In genomic region chr22:45548441-45548840, GRCh38 we compare ENCODE assay signal across 14 cellular contexts. TPM values are rescaled to one million over a fixed set of nuclear protein-coding genes. Genes with fewer than 3 reads are reported as not detected.
A peak's percentile ranks its signal among the peaks of the same experiment; 100 is the strongest.
DNase-seq lines count a peak whose midpoint lies in the region; ATAC-seq and TF ChIP-seq lines count a peak whose summit lies in the region.
"Had no signal": no experiment of that assay in that cellular context is flagged by ENCODE, and none has a peak within 500 bp of the region (broad histone marks: within the 10 kb centered on the region; RNA-seq: fewer than 3 reads in every experiment).

No MANE protein-coding gene starts in this region.

- no peak for TF ChIP-seq POLR2A in IMR-90 (IDR thresholded peaks at IDR 0.05; ENCODE audit: low read depth, low read length)
- TF ChIP-seq POLR2A in transverse colon (IDR thresholded peaks at IDR 0.05): no peak

- H3K4me1 ChIP-seq in IMR-90 (ENCODE audit: control insufficient read depth, insufficient read depth, low read length) (peaks cover 45% of the 10 kb centered on the region), colonic mucosa (no peaks in the 10 kb centered on the region), mesodermal cell (ENCODE audit: control insufficient read depth, insufficient read depth, low read length, poor library complexity, severe bottlenecking) (peaks cover 21% of the 10 kb centered on the region), transverse colon (peaks cover 11 to 35% (median 18%) of the 10 kb centered on the region in 4 donors)

- H4K91ac ChIP-seq in IMR-90 (ENCODE audit: insufficient read depth, low read depth, low read length): peak overlapping the region; percentile 84

- no peaks in the 10 kb centered on the region for H3K4me1 Mint-ChIP-seq in activated CD4-positive, alpha-beta memory T cell treated with anti-CD3 and anti-CD28 coated beads for 36 hours (ENCODE audit: low read depth)
- H3K4me1 Mint-ChIP-seq: activated T-helper 17 cell treated with anti-CD3 and anti-CD28 coated beads, Interleukin-2, amount 50 U/mL, for 72 hours; naive thymus-derived CD4-positive, alpha-beta T cell had no signal

- POLR2A ChIA-PET in IMR-90 (lab: Charles Lee; ENCODE audit: unreplicated experiment): interaction anchor here (0.5 kb wide), 1 partner anchor 88 kb away, joined by 3 read pairs; no protein-coding TSS in a partner anchor
- POLR2A ChIA-PET in activated CD4-positive, alpha-beta memory T cell treated with anti-CD3 and anti-CD28 coated beads for 36 hours (lab: Charles Lee): no interaction called here

- peak overlapping the region; percentile 87; the same call in 1 of the 2 replicates for H2AK5ac ChIP-seq in IMR-90 (ENCODE audit: low read depth, low read length)

- H3K27me3 Mint-ChIP-seq in activated CD4-positive, alpha-beta memory T cell treated with anti-CD3 and anti-CD28 coated beads for 36 hours: no peaks in the 10 kb centered on the region
- H3K27me3 Mint-ChIP-seq: activated T-helper 17 cell treated with anti-CD3 and anti-CD28 coated beads, Interleukin-2, amount 50 U/mL, for 72 hours had no signal

- peak overlapping the region; percentile 76 for H3K4ac ChIP-seq in IMR-90 (ENCODE audit: low read depth, low read length)

- peak overlapping the region; percentile 68 for H4K5ac ChIP-seq in IMR-90 (ENCODE audit: low read depth, low read length)

- no peak overlapping the region for H3K4me2 ChIP-seq in IMR-90 (ENCODE audit: low read depth, low read length)

- no peaks in the 10 kb centered on the region for H3K27me3 ChIP-seq in IMR-90 (ENCODE audit: control insufficient read depth, insufficient read depth, low read length)
- H3K27me3 ChIP-seq in colonic mucosa: no peaks in the 10 kb centered on the region
- H3K27me3 ChIP-seq in transverse colon: no peaks in the 10 kb centered on the region
- H3K27me3 ChIP-seq: SJCRH30 had no signal

- no peak for TF ChIP-seq RAD21 in IMR-90 (IDR thresholded peaks at IDR 0.05; ENCODE audit: low read length)

- H4K8ac ChIP-seq in IMR-90 (ENCODE audit: low read depth in 2 of 2, low read length in 2 of 2): peak overlapping the region in 1 of 2 experiments; percentile 29; a peak in 3 of 4 replicates

- no peak for TF ChIP-seq EP300 in transverse colon (IDR thresholded peaks at IDR 0.05; ENCODE audit: low read depth)

- 0 out of 3 replicates have a peak overlapping the region, but pooled peaks have one; percentile 8 for H2BK15ac ChIP-seq in IMR-90 (ENCODE audit: low read depth, low read length)

- H2BK5ac ChIP-seq in IMR-90 (ENCODE audit: low read depth, low read length, poor library complexity, severe bottlenecking): peak overlapping the region; percentile 48

- WGBS in IMR-90 (ENCODE audit: extremely low coverage in 2 of 2, insufficient read length in 1 of 2), 2 experiments: 64% methylated on average over 7 of the region's 15 CpGs; no CpG with 5 or more reads in 1 of the 2 experiments
- WGBS in mesodermal cell (ENCODE audit: insufficient coverage in 2 of 2), 2 experiments: 98% methylated on average over 15 of the region's 15 CpGs
- 67 to 80% methylated on average over 2 to 15 of the region's 15 CpGs for WGBS in transverse colon (ENCODE audit: low coverage in 1 of 2), 2 donors

- intact Hi-C loops in IMR-90 (cut with micrococcal nuclease) (no loop called here), colonic mucosa (cut with DNase I) (no loop called here), transverse colon (cut with DNase I; ENCODE audit: low total_unique reads) (no loop called here)
- intact Hi-C loops in activated CD4-positive, alpha-beta memory T cell treated with anti-CD3 and anti-CD28 coated beads for 36 hours (cut with micrococcal nuclease): no loop called here

- H3K4me3 Mint-ChIP-seq in activated CD4-positive, alpha-beta memory T cell treated with anti-CD3 and anti-CD28 coated beads for 36 hours: no peak overlapping the region
- H3K4me3 Mint-ChIP-seq: activated T-helper 17 cell treated with anti-CD3 and anti-CD28 coated beads, Interleukin-2, amount 50 U/mL, for 72 hours; naive thymus-derived CD4-positive, alpha-beta T cell; stimulated activated memory B cell treated with anti-CD40 and anti-IgM and Interleukin-4, amounts not matched to agents 10 μg/mL and 1 μg/mL and 100 μg/mL, for 72 hours had no signal

- H3K9me3 ChIP-seq in IMR-90 (ENCODE audit: control insufficient read depth, insufficient read depth, low read length) (no peaks in the 10 kb centered on the region), colonic mucosa (no peaks in the 10 kb centered on the region), mesodermal cell (ENCODE audit: control insufficient read depth, low read length) (no peaks in the 10 kb centered on the region), transverse colon (no peaks in the 10 kb centered on the region)
- H3K9me3 ChIP-seq: SJCRH30 had no signal

- H3K36me3 ChIP-seq in IMR-90 (ENCODE audit: control insufficient read depth, insufficient read depth, low read length): peaks cover 73% of the 10 kb centered on the region; the same call in 1 of the 2 replicates
- no peaks in the 10 kb centered on the region for H3K36me3 ChIP-seq in colonic mucosa
- H3K36me3 ChIP-seq in mesodermal cell (ENCODE audit: control insufficient read depth, insufficient read depth, low read length): peaks cover 97% of the 10 kb centered on the region
- no peaks in the 10 kb centered on the region for H3K36me3 ChIP-seq in transverse colon
- H3K36me3 ChIP-seq: SJCRH30 had no signal

- peaks cover 7% of the 10 kb centered on the region for H4K20me1 ChIP-seq in IMR-90 (ENCODE audit: insufficient read depth, low read length)

- H3K27ac Mint-ChIP-seq in activated CD4-positive, alpha-beta memory T cell treated with anti-CD3 and anti-CD28 coated beads for 36 hours: no peak overlapping the region
- H3K27ac Mint-ChIP-seq: activated T-helper 17 cell treated with anti-CD3 and anti-CD28 coated beads, Interleukin-2, amount 50 U/mL, for 72 hours; naive thymus-derived CD4-positive, alpha-beta T cell; stimulated activated memory B cell treated with anti-CD40 and anti-IgM and Interleukin-4, amounts not matched to agents 10 μg/mL and 1 μg/mL and 100 μg/mL, for 72 hours had no signal

- CTCF ChIA-PET in IMR-90 (lab: Yijun Ruan, JAX): interaction anchor here (1.2 to 1.8 kb wide), 4 partner anchors 8 to 105 kb away, joined by 3 to 8 read pairs (median 5); no protein-coding TSS in a partner anchor
- CTCF ChIA-PET in activated CD4-positive, alpha-beta memory T cell treated with anti-CD3 and anti-CD28 coated beads for 36 hours (lab: Charles Lee): no interaction called here

- H3K27ac ChIP-seq in IMR-90 (ENCODE audit: insufficient read depth, low read length): peak overlapping the region; percentile 84
- H3K27ac ChIP-seq in colonic mucosa: peak overlapping the region; percentile 57
- peak overlapping the region; percentile 80 for H3K27ac ChIP-seq in mesodermal cell (ENCODE audit: low read depth, low read length, severe bottlenecking)
- H3K27ac ChIP-seq in transverse colon: peak overlapping the region; percentile 72 to 88 (median 76)
- H3K27ac ChIP-seq: SJCRH30 had no signal

- H2BK20ac ChIP-seq in IMR-90 (ENCODE audit: low read depth, low read length): peak overlapping the region; percentile 66; the same call in 1 of the 2 replicates

- H3K9me3 Mint-ChIP-seq in activated CD4-positive, alpha-beta memory T cell treated with anti-CD3 and anti-CD28 coated beads for 36 hours: no peaks in the 10 kb centered on the region
- H3K9me3 Mint-ChIP-seq: activated T-helper 17 cell treated with anti-CD3 and anti-CD28 coated beads, Interleukin-2, amount 50 U/mL, for 72 hours; stimulated activated memory B cell treated with anti-CD40 and anti-IgM and Interleukin-4, amounts not matched to agents 10 μg/mL and 1 μg/mL and 100 μg/mL, for 72 hours had no signal

- no peak for DNase-seq in IMR-90
- no peak for DNase-seq in colonic mucosa
- DNase-seq in transverse colon: no peak
- no peak for DNase-seq in activated CD4-positive, alpha-beta memory T cell treated with anti-CD3 and anti-CD28 coated beads for 36 hours
- DNase-seq in activated CD4-positive, alpha-beta T cell treated with anti-CD3 and anti-CD28 coated beads, Interleukin-2, amount 50 U/mL, for 48 hours: no peak
- DNase-seq: central memory CD4-positive, alpha-beta T cell; naive thymus-derived CD4-positive, alpha-beta T cell; NCI-H187; SJCRH30 had no signal

- H3K36me3 Mint-ChIP-seq in activated CD4-positive, alpha-beta memory T cell treated with anti-CD3 and anti-CD28 coated beads for 36 hours: no peaks in the 10 kb centered on the region
- H3K36me3 Mint-ChIP-seq: naive thymus-derived CD4-positive, alpha-beta T cell; stimulated activated memory B cell treated with anti-CD40 and anti-IgM and Interleukin-4, amounts not matched to agents 10 μg/mL and 1 μg/mL and 100 μg/mL, for 72 hours had no signal

- H3K79me1 ChIP-seq in IMR-90 (ENCODE audit: low read depth in 1 of 2, low read length in 2 of 2): peaks cover 0 to 21% of the 10 kb centered on the region in 2 experiments; a peak in 2 of 4 replicates

- H3K23ac ChIP-seq in IMR-90 (ENCODE audit: low read depth, low read length): no peak overlapping the region

- no peak overlapping the region for H3K14ac ChIP-seq in IMR-90 (replicated peaks; ENCODE audit: low read depth, low read length)

- H3K56ac ChIP-seq in IMR-90 (ENCODE audit: extremely low read depth, insufficient read depth, low read length): no peak overlapping the region

- peak overlapping the region; percentile 46 for H2AK9ac ChIP-seq in IMR-90 (replicated peaks; ENCODE audit: low read depth, low read length, poor library complexity)

- peak overlapping the region; percentile 35 for H2AFZ ChIP-seq in IMR-90 (replicated peaks; ENCODE audit: low read length, poor library complexity)

- peaks cover 29% of the 10 kb centered on the region for H3K9me1 ChIP-seq in IMR-90 (ENCODE audit: insufficient read depth, low read length)

- peak overlapping the region; percentile 81 for H2BK120ac ChIP-seq in IMR-90 (ENCODE audit: low read depth, low read length)

- H3K9ac ChIP-seq in IMR-90 (ENCODE audit: low read depth, low read length) (no peak overlapping the region; the same call in 1 of the 2 replicates), colonic mucosa (ENCODE audit: low read depth in 2 of 2, low read length in 2 of 2) (peak overlapping the region in 1 of 2 donors; percentile 34)

- no TSS peak for BruUV-seq in IMR-90 (replicated peaks; lab: Mats Ljungman, UMichigan)

- TF ChIP-seq CTCF in IMR-90 (conservative IDR thresholded peaks at IDR 0.05; ENCODE audit: low read depth, low read length): no peak
- no peak for TF ChIP-seq CTCF in colonic mucosa (IDR thresholded peaks at IDR 0.05)
- no peak for TF ChIP-seq CTCF in transverse colon (IDR thresholded peaks at IDR 0.05)

- H3K4me3 ChIP-seq in IMR-90 (ENCODE audit: insufficient read depth, low read depth, low read length): no peak overlapping the region
- no peak overlapping the region for H3K4me3 ChIP-seq in colonic mucosa
- no peak overlapping the region for H3K4me3 ChIP-seq in mesodermal cell (ENCODE audit: extremely low read depth, insufficient read depth, low read length, poor library complexity, severe bottlenecking)
- no peak overlapping the region for H3K4me3 ChIP-seq in transverse colon
- H3K4me3 ChIP-seq: SJCRH30 had no signal

- ATAC-seq in IMR-90 (ENCODE audit: low read depth) (no peak), HG02610 (IDR thresholded peaks at IDR 0.05; ENCODE audit: unreplicated experiment) (no peak)
- ATAC-seq: activated T-helper 17 cell treated with anti-CD3 and anti-CD28 coated beads, Interleukin-2, amount 50 U/mL, for 72 hours; naive thymus-derived CD4-positive, alpha-beta T cell; stimulated activated memory B cell treated with anti-CD40 and anti-IgM and Interleukin-4, amounts not matched to agents 10 μg/mL and 1 μg/mL and 100 μg/mL, for 72 hours had no signal

- H3K18ac ChIP-seq in IMR-90 (ENCODE audit: low read depth, low read length): peak overlapping the region; percentile 25; the same call in 1 of the 2 replicates

- in situ Hi-C loops in IMR-90 (cut with MboI; ENCODE audit: low sequenced_read_pairs) (no loop called here), transverse colon (cut with MboI; ENCODE audit: low pct_ligation_motif_present in 1 of 4, low pct_unique_long_range_greater_than_20kb in 1 of 4, low sequenced_read_pairs in 3 of 4) (loop anchor here in 1 of 4 donors (25.0 kb wide), 1 partner anchor 286 kb away; no protein-coding TSS in a partner anchor)

- dilution Hi-C loops in IMR-90 (cut with HindIII; ENCODE audit: low sequenced_read_pairs, unreplicated experiment): no loop called here

RNA-seq across cellular contexts. Expression of gene FBLN1, which starts 45.8 kb away (rescaled TPM):
- total RNA-seq in IMR-90 (2012; rRNA removed) (11.3 and 11.4 TPM in 2 replicates), colonic mucosa (10 to 100 TPM; 41.6 to 65.5 TPM), transverse colon (10 to 100 TPM; 48.6 to 92.1 (median 68.9) TPM)
- 80.8 and 87.9 TPM in 2 replicates for polyA plus RNA-seq in IMR-90 (2012; rRNA removed)
- 107 and 230 TPM in 2 replicates for polyA plus RNA-seq in IMR-90 (2012; cell fraction: cytosol; rRNA removed)
- polyA plus RNA-seq in IMR-90 (2012; cell fraction: nucleus; rRNA removed; ENCODE audit: low replicate concordance): 78.8 and 81.4 TPM in 2 replicates
- polyA plus RNA-seq in mesodermal cell (2013, experiment 1 of 2): 489 TPM
- polyA plus RNA-seq in mesodermal cell (2013, experiment 2 of 2): 428 TPM
- not detected for total RNA-seq in activated CD4-positive, alpha-beta memory T cell treated with anti-CD3 and anti-CD28 coated beads for 36 hours
- total RNA-seq: T-helper 2 cell treated with Interferon-gamma antibody and Interleukin-4, amounts not matched to agents 100 ng/mL and 5 ng/mL, for 36 hours had no signal
- polyA plus RNA-seq: naive thymus-derived CD4-positive, alpha-beta T cell had no signal

Comparison
In these comparisons a context has a peak if more than half of its experiments do, and no peak if none do; other contexts are left out.
1. RNA of gene FBLN1, which starts 45.8 kb away (total RNA-seq): 48.6 to 92.1 TPM in transverse colon, 41.6 to 65.5 TPM in colonic mucosa and 11.3 to 11.4 TPM in IMR-90; not detected in activated CD4-positive, alpha-beta memory T cell treated with anti-CD3 and anti-CD28 coated beads for 36 hours; every median in the first group is over 10 times any median in the second.
2. Peak in every context shown above with its lines, with median percentiles within 50 percentile points of each other: H3K27ac ChIP-seq.